12 cellular contexts compared by ENCODE assay signal in the genomic region with DNA sequence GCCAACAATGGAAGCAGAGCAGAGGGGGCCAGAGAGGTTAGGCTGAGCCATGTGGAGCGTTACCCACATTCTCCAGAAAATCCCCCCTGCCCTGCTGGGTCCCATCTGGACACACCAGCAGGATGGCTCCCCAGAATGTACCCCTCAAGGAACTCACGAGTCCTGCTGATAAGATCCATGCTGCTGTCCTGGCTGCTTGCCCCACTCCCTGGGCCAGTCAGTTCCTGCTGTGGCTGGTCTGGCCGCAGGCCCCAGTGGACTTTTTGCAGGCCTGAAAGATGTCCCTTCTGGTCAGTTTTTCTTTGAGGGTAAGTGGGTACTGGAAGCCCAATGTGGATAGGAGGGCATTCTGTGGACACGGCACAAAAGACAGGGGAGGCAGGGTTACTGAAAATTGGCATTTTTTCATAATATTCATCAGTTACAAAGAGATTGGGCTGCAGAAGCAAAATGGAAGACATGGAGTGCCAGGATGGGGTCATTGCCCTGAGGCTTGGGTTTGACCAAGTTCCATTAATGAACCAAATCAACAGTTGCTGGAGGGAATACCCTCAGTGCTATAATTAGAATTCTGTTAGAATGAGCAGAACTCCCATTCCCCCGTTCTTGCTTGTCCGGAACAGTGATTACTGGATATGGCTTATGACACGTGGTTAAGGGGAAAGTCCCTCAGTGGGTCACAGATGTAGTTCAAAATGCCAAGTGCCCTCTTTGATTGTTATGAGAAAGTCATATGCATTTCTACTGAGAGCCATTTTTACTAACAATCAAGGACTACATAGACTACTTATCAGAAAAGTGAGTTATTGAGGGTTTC.
"Had no signal": no experiment of that assay in that cellular context is flagged by ENCODE, and none has a peak within 500 bp of the region (broad histone marks: within the 10 kb centered on the region; RNA-seq: fewer than 3 reads in every experiment).

No MANE protein-coding gene starts in this region.

- H3K36me3 ChIP-seq: brain microvascular endothelial cell, gastrocnemius medialis had no signal

- H3K27ac Mint-ChIP-seq: activated B cell treated with CpG ODN at 0.5 μM for 24 hours; activated naive CD4-positive, alpha-beta T cell treated with anti-CD3 and anti-CD28 coated beads, Interleukin-2, amount 50 U/mL, for 24 hours; nephron; T-helper 17 cell had no signal

- H3K27me3 Mint-ChIP-seq: activated B cell treated with CpG ODN at 0.5 μM for 24 hours; activated naive CD4-positive, alpha-beta T cell treated with anti-CD3 and anti-CD28 coated beads, Interleukin-2, amount 50 U/mL, for 24 hours; T-helper 17 cell had no signal

- H3K4me1 ChIP-seq: gastrocnemius medialis, tibial nerve, vagina had no signal

- H3K4me3 ChIP-seq: gastrocnemius medialis, heart right ventricle, tibial nerve, vagina had no signal

- H3K27ac ChIP-seq: brain microvascular endothelial cell, gastrocnemius medialis, heart right ventricle, tibial nerve, vagina had no signal

- H3K9me3 ChIP-seq: gastrocnemius medialis, tibial nerve, vagina had no signal

- H3K4me3 Mint-ChIP-seq: activated B cell treated with CpG ODN at 0.5 μM for 24 hours; activated naive CD4-positive, alpha-beta T cell treated with anti-CD3 and anti-CD28 coated beads, Interleukin-2, amount 50 U/mL, for 24 hours; nephron; T-helper 17 cell had no signal

- H3K27me3 ChIP-seq: brain microvascular endothelial cell, gastrocnemius medialis, heart right ventricle, tibial nerve, vagina had no signal

- H3K4me1 Mint-ChIP-seq: activated B cell treated with CpG ODN at 0.5 μM for 24 hours; activated naive CD4-positive, alpha-beta T cell treated with anti-CD3 and anti-CD28 coated beads, Interleukin-2, amount 50 U/mL, for 24 hours; nephron; T-helper 17 cell had no signal

- DNase-seq: activated B cell treated with CpG ODN at 0.5 μM for 24 hours; activated CD4-positive, alpha-beta T cell treated with anti-CD3 and anti-CD28 coated beads, Interleukin-2, amount 50 U/mL, for 4 hours; brain microvascular endothelial cell; gastrocnemius medialis; heart right ventricle; mammary epithelial cell; stimulated activated CD4-positive, alpha-beta T cell treated with anti-CD3 and anti-CD28 coated beads, Interleukin-2, amount 100 ng/mL, for 48 hours; T-helper 17 cell had no signal

- ATAC-seq: gastrocnemius medialis, T-helper 17 cell had no signal
